28 cellular contexts compared by ENCODE assay signal in the genomic region with DNA sequence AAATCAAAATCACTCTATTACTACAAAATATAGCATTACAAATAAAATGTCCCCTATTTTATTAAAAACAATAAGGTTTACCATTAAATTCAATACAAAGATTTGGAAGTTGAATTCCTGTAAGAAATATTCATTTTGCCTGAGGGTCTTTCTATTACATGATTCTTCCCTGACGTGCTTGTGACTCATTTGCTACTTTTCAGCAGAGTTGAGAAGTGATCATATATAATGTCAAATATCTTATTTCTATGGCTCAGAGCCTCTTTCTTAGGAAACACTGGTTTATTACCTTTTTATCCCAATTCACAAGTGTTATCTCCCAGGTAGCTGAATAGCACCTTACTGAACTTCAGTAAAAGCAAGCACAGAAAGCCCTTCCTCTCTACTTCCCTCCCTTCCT.
"Had no signal": no experiment of that assay in that cellular context is flagged by ENCODE, and none has a peak within 500 bp of the region (broad histone marks: within the 10 kb centered on the region; RNA-seq: fewer than 3 reads in every experiment).

No MANE protein-coding gene starts in this region.

- H3K36me3 ChIP-seq: ascending aorta, Peyer's patch, WERI-Rb-1 had no signal

- H3K4me1 ChIP-seq: ascending aorta, Peyer's patch had no signal

- DNase-seq: activated CD4-positive, alpha-beta T cell treated with anti-CD3 and anti-CD28 coated beads for 1 hour; activated CD4-positive, alpha-beta T cell treated with anti-CD3 and anti-CD28 coated beads, Interleukin-2, amount 10 ng/mL, durations not matched to agents 24 days and 14 days; activated CD4-positive, alpha-beta T cell treated with anti-CD3 and anti-CD28 coated beads, Interleukin-2, amount 50 U/mL, for 4 hours; activated CD4-positive, CD25-positive, alpha-beta regulatory T cell; activated CD8-positive, alpha-beta T cell treated with anti-CD3 and anti-CD28 coated beads for 36 hours; activated gamma-delta T cell; activated naive CD4-positive, alpha-beta T cell treated with Interleukin-2 at 50 U/mL for 16 hours; activated naive CD8-positive, alpha-beta T cell treated with anti-CD3 and anti-CD28 coated beads, Interleukin-2, amount 10 ng/mL, durations not matched to agents 7 days and 5 days; activated T-cell treated with anti-CD3 and anti-CD28 coated beads, Interleukin-2, amount 50 U/mL, for 1 hour; activated T-cell treated with anti-CD3 and anti-CD28 coated beads, Interleukin-2, amount 50 U/mL, for 72 hours; amygdala; NCI-H1105; NCI-H1417 treated with DMSO at 0.1 percent for 48 hours; NCI-H187 treated with DMSO at 0.1 percent for 48 hours; NCI-H2081; NCI-H226; NCI-H446 treated with DMSO at 0.1 percent for 48 hours; NCI-H524 treated with DMSO at 0.1 percent for 48 hours; Peyer's patch; Right ventricle myocardium superior; SW 1271; T-helper 1 cell; T-helper 2 cell; T1000; WERI-Rb-1 had no signal

- H3K27me3 ChIP-seq: ascending aorta, Peyer's patch had no signal

- H3K4me3 ChIP-seq: ascending aorta, Peyer's patch had no signal

- H3K9me3 ChIP-seq: ascending aorta, Peyer's patch had no signal

- H3K9ac ChIP-seq: KMS-11 had no signal

- ATAC-seq: activated CD8-positive, alpha-beta T cell treated with anti-CD3 and anti-CD28 coated beads for 36 hours; activated T-cell treated with anti-CD3 and anti-CD28 coated beads, Interleukin-2, amount 50 U/mL, for 72 hours had no signal

- H3K27ac ChIP-seq: ascending aorta, KMS-11, Peyer's patch, RWPE1, WERI-Rb-1 had no signal

- H3K4me2 ChIP-seq: KMS-11 had no signal
